25 cellular contexts compared by ENCODE assay signal in genomic region chr1:82154231-82154630, GRCh38.
"Had no signal": no experiment of that assay in that cellular context is flagged by ENCODE, and none has a peak within 500 bp of the region (broad histone marks: within the 10 kb centered on the region; RNA-seq: fewer than 3 reads in every experiment).

No MANE protein-coding gene starts in this region.

- H3K27ac Mint-ChIP-seq: naive B cell; natural killer cell; progenitor cell of endocrine pancreas; stimulated activated effector memory CD8-positive, alpha-beta T cell treated with anti-CD3 and anti-CD28 coated beads, Interleukin-12 subunit alpha, Interleukin-12 subunit beta, amount 100 ng/mL, for 72 hours; stimulated activated naive CD8-positive, alpha-beta T cell treated with anti-CD3 and anti-CD28 coated beads, Interleukin-15, amount 100 ng/mL, for 72 hours; type B pancreatic cell had no signal

- ATAC-seq: heart right ventricle; left colon; left lung; lower lobe of right lung; natural killer cell; right lobe of liver; stimulated activated effector memory CD8-positive, alpha-beta T cell treated with anti-CD3 and anti-CD28 coated beads, Interleukin-12 subunit alpha, Interleukin-12 subunit beta, amount 100 ng/mL, for 72 hours; stimulated activated naive CD8-positive, alpha-beta T cell treated with anti-CD3 and anti-CD28 coated beads, Interleukin-15, amount 100 ng/mL, for 72 hours had no signal

- H3K4me2 ChIP-seq: hepatocyte had no signal

- H3K79me2 ChIP-seq: hepatocyte had no signal

- H3K4me3 Mint-ChIP-seq: naive B cell; natural killer cell; stimulated activated effector memory CD8-positive, alpha-beta T cell treated with anti-CD3 and anti-CD28 coated beads, Interleukin-12 subunit alpha, Interleukin-12 subunit beta, amount 100 ng/mL, for 72 hours; stimulated activated naive CD8-positive, alpha-beta T cell treated with anti-CD3 and anti-CD28 coated beads, Interleukin-15, amount 100 ng/mL, for 72 hours had no signal

- H3K4me1 ChIP-seq: left lung, lower lobe of right lung, right atrium auricular region, uterus had no signal

- H3K27ac ChIP-seq: heart right ventricle, hepatocyte, left lung, lower lobe of right lung, neutrophil, ovary, right atrium auricular region, right lobe of liver, tibial nerve, uterus had no signal

- H3K4me1 Mint-ChIP-seq: naive B cell; stimulated activated effector memory CD8-positive, alpha-beta T cell treated with anti-CD3 and anti-CD28 coated beads, Interleukin-12 subunit alpha, Interleukin-12 subunit beta, amount 100 ng/mL, for 72 hours had no signal

- H3K27me3 ChIP-seq: heart right ventricle, hepatocyte, left lung, neutrophil, ovary, right atrium auricular region, right lobe of liver, tibial nerve, uterus had no signal

- H3K36me3 Mint-ChIP-seq: naive B cell; natural killer cell; stimulated activated effector memory CD8-positive, alpha-beta T cell treated with anti-CD3 and anti-CD28 coated beads, Interleukin-12 subunit alpha, Interleukin-12 subunit beta, amount 100 ng/mL, for 72 hours had no signal

- H3K9me3 ChIP-seq: heart right ventricle, left lung, lower lobe of right lung, neutrophil, ovary, right atrium auricular region, right lobe of liver, tibial nerve, uterus had no signal

- H3K27me3 Mint-ChIP-seq: naive B cell, type B pancreatic cell had no signal

- H3K36me3 ChIP-seq: heart right ventricle, left lung, lower lobe of right lung, neutrophil, ovary, right atrium auricular region, right lobe of liver, tibial nerve, uterus had no signal

- DNase-seq: heart right ventricle; islet precursor cell; left colon; left lung; lower lobe of right lung; mammary epithelial cell; mesenchymal stem cell; naive B cell; natural killer cell; ovary; right lobe of liver; stimulated activated CD4-positive, alpha-beta T cell treated with anti-CD3 and anti-CD28 coated beads, Interleukin-12 subunit alpha, Interleukin-12 subunit beta, amount 100 ng/mL, for 4 hours; stimulated activated CD4-positive, alpha-beta T cell treated with anti-CD3 and anti-CD28 coated beads, Interleukin-15, amount 100 ng/mL, for 24 hours; stimulated activated CD4-positive, alpha-beta T cell treated with anti-CD3 and anti-CD28 coated beads, Interleukin-4, amount 100 ng/mL, for 24 hours; stimulated activated naive CD4-positive, alpha-beta T cell treated with Interleukin-2 at 50 U/mL for 16 hours; stimulated activated naive CD8-positive, alpha-beta T cell treated with anti-CD3 and anti-CD28 coated beads, Interleukin-15, amount 100 ng/mL, for 72 hours; substantia nigra; uterus had no signal

- H3K4me3 ChIP-seq: heart right ventricle, hepatocyte, left lung, lower lobe of right lung, ovary, right atrium auricular region, right lobe of liver, tibial nerve, uterus had no signal
